In genomic region chr3:23496165-23496564, GRCh38 we compare ENCODE assay signal across 13 cellular contexts.
DNase-seq lines count a peak whose midpoint lies in the region; ATAC-seq and TF ChIP-seq lines count a peak whose summit lies in the region.
"Had no signal": no experiment of that assay in that cellular context is flagged by ENCODE, and none has a peak within 500 bp of the region (broad histone marks: within the 10 kb centered on the region; RNA-seq: fewer than 3 reads in every experiment).

No MANE protein-coding gene starts in this region.

- ATAC-seq in GM21825 (IDR thresholded peaks at IDR 0.05; ENCODE audit: unreplicated experiment) (peak; percentile 79), HG03108 (IDR thresholded peaks at IDR 0.05; ENCODE audit: unreplicated experiment) (peak; percentile 76)
- ATAC-seq in activated CD8-positive, alpha-beta memory T cell treated with anti-CD3 and anti-CD28 coated beads, Interleukin-2, amount 10 ng/mL, durations not matched to agents 7 days and 5 days: no peak
- ATAC-seq: A549; CD8-positive, alpha-beta T cell had no signal

- H3K4me1 Mint-ChIP-seq in activated CD8-positive, alpha-beta memory T cell treated with anti-CD3 and anti-CD28 coated beads, Interleukin-2, amount 10 ng/mL, durations not matched to agents 7 days and 5 days: no peaks in the 10 kb centered on the region

- no peak overlapping the region for H2AFZ ChIP-seq in neuronal stem cell (ENCODE audit: low read length)
- H2AFZ ChIP-seq: parathyroid adenoma had no signal

- H3K4me3 Mint-ChIP-seq in activated CD8-positive, alpha-beta memory T cell treated with anti-CD3 and anti-CD28 coated beads, Interleukin-2, amount 10 ng/mL, durations not matched to agents 7 days and 5 days: no peak overlapping the region
- H3K4me3 Mint-ChIP-seq: CD8-positive, alpha-beta T cell had no signal

- no peaks in the 10 kb centered on the region for H3K36me3 ChIP-seq in neuronal stem cell (replicated peaks in 1 of 2; ENCODE audit: control insufficient read depth in 2 of 2, insufficient read depth in 2 of 2, low read length in 2 of 2)

- H2BK5ac ChIP-seq in neuronal stem cell (ENCODE audit: low read length): no peak overlapping the region

- no peak overlapping the region for H3K4me2 ChIP-seq in neuronal stem cell (ENCODE audit: insufficient read depth, low read length, poor library complexity, severe bottlenecking)
- H3K4me2 ChIP-seq: A549 had no signal

- TF ChIP-seq CTCF in GM12864 (IDR thresholded peaks at IDR 0.05; ENCODE audit: low read depth, low read length, missing control alignments): no peak

- no peaks in the 10 kb centered on the region for H3K36me3 Mint-ChIP-seq in activated CD8-positive, alpha-beta memory T cell treated with anti-CD3 and anti-CD28 coated beads, Interleukin-2, amount 10 ng/mL, durations not matched to agents 7 days and 5 days
- H3K36me3 Mint-ChIP-seq: CD8-positive, alpha-beta T cell had no signal

- no peaks in the 10 kb centered on the region for H3K4me1 ChIP-seq in neuronal stem cell (ENCODE audit: control insufficient read depth in 2 of 2, insufficient read depth in 1 of 2, low read depth in 1 of 2, low read length in 2 of 2)
- H3K4me1 ChIP-seq: parathyroid adenoma had no signal

- no peak overlapping the region for H3K23ac ChIP-seq in neuronal stem cell (ENCODE audit: low read depth, low read length, poor library complexity)

- DNase-seq in GM12864 (ENCODE audit: low read depth) (peak; percentile 26), GM19240 (ENCODE audit: insufficient read length, low spot score) (peak; percentile 8), neuronal stem cell (ENCODE audit: low spot score) (no peak), ureter (ENCODE audit: low spot score) (no peak)
- no peak for DNase-seq in activated CD4-positive, CD25-positive, alpha-beta regulatory T cell (lab: John Stamatoyannopoulos, UW)
- DNase-seq in activated CD8-positive, alpha-beta memory T cell treated with anti-CD3 and anti-CD28 coated beads, Interleukin-2, amount 10 ng/mL, durations not matched to agents 7 days and 5 days: no peak
- DNase-seq: CD8-positive, alpha-beta T cell; NCI-H524; T-helper 1 cell had no signal

- no peak overlapping the region for H2BK120ac ChIP-seq in neuronal stem cell (ENCODE audit: low read depth, low read length)

- CTCF ChIA-PET in activated CD8-positive, alpha-beta memory T cell treated with anti-CD3 and anti-CD28 coated beads, Interleukin-2, amount 10 ng/mL, durations not matched to agents 7 days and 5 days (lab: Charles Lee): no interaction called here

- H3K27ac ChIP-seq in neuronal stem cell (replicated peaks; ENCODE audit: low read length): no peak overlapping the region
- H3K27ac ChIP-seq: A549, parathyroid adenoma had no signal

- no peak overlapping the region for H4K8ac ChIP-seq in neuronal stem cell (ENCODE audit: low read depth, low read length)

- no peaks in the 10 kb centered on the region for H3K9me3 ChIP-seq in neuronal stem cell (replicated peaks in 1 of 2; ENCODE audit: control insufficient read depth in 2 of 2, insufficient read depth in 1 of 2, low read depth in 1 of 2, low read length in 2 of 2)
- H3K9me3 ChIP-seq: A549 had no signal

- no peak overlapping the region for H3K14ac ChIP-seq in neuronal stem cell (ENCODE audit: low read length)

- H3K9me3 Mint-ChIP-seq in activated CD8-positive, alpha-beta memory T cell treated with anti-CD3 and anti-CD28 coated beads, Interleukin-2, amount 10 ng/mL, durations not matched to agents 7 days and 5 days (ENCODE audit: low read depth): no peaks in the 10 kb centered on the region
- H3K9me3 Mint-ChIP-seq: CD8-positive, alpha-beta T cell had no signal

- no peaks in the 10 kb centered on the region for H3K27me3 Mint-ChIP-seq in activated CD8-positive, alpha-beta memory T cell treated with anti-CD3 and anti-CD28 coated beads, Interleukin-2, amount 10 ng/mL, durations not matched to agents 7 days and 5 days

- no CpG with 5 or more reads among the region's 1 CpG for WGBS in neuronal stem cell (ENCODE audit: extremely low coverage in 2 of 2, insufficient read length in 2 of 2, insufficient replicate concordance in 1 of 2), 2 donors

- no peak overlapping the region for H2AK5ac ChIP-seq in neuronal stem cell (ENCODE audit: low read depth, low read length)

- H3K4me3 ChIP-seq in GM12864 (ENCODE audit: low read depth, low read length): no peak overlapping the region
- no peak overlapping the region for H3K4me3 ChIP-seq in neuronal stem cell (ENCODE audit: low read length in 2 of 2)
- H3K4me3 ChIP-seq: A549 had no signal

- no peaks in the 10 kb centered on the region for H3K27me3 ChIP-seq in neuronal stem cell (ENCODE audit: control insufficient read depth in 3 of 3, insufficient read depth in 3 of 3, low read depth in 1 of 3, low read length in 3 of 3)

- no peak overlapping the region for H3K4ac ChIP-seq in neuronal stem cell (ENCODE audit: low read length)

- H2BK12ac ChIP-seq in neuronal stem cell (ENCODE audit: low read length): no peak overlapping the region

- H2BK15ac ChIP-seq in neuronal stem cell (ENCODE audit: low read length): no peak overlapping the region

- no peak overlapping the region for H4K91ac ChIP-seq in neuronal stem cell (ENCODE audit: low read depth, low read length, poor library complexity)

- no peak overlapping the region for H3K27ac Mint-ChIP-seq in activated CD8-positive, alpha-beta memory T cell treated with anti-CD3 and anti-CD28 coated beads, Interleukin-2, amount 10 ng/mL, durations not matched to agents 7 days and 5 days
- H3K27ac Mint-ChIP-seq: CD8-positive, alpha-beta T cell had no signal

- no peaks in the 10 kb centered on the region for H3K79me1 ChIP-seq in neuronal stem cell (ENCODE audit: low read depth, low read length)

- no peak overlapping the region for H3K9ac ChIP-seq in neuronal stem cell (ENCODE audit: low read depth, low read length, poor library complexity)
- H3K9ac ChIP-seq: parathyroid adenoma had no signal

- no peak overlapping the region for H3K18ac ChIP-seq in neuronal stem cell (ENCODE audit: low read length)

Comparison
In these comparisons a context has a peak if more than half of its experiments do, and no peak if none do; other contexts are left out.
1. DNase-seq: peak in GM12864 (single experiment) and GM19240 (single experiment); none in activated CD4-positive, CD25-positive, alpha-beta regulatory T cell (0 of 4), neuronal stem cell (single experiment), activated CD8-positive, alpha-beta memory T cell treated with anti-CD3 and anti-CD28 coated beads, Interleukin-2, amount 10 ng/mL, durations not matched to agents 7 days and 5 days (single experiment) and ureter (single experiment).